ENCODE assay signal across 21 cellular contexts in genomic region chr3:103337179-103337845, GRCh38.
DNase-seq lines count a peak whose midpoint lies in the region; FAIRE-seq and TF ChIP-seq lines count a peak whose summit lies in the region.
"Had no signal": no experiment of that assay in that cellular context is flagged by ENCODE, and none has a peak within 500 bp of the region (broad histone marks: within the 10 kb centered on the region; RNA-seq: fewer than 3 reads in every experiment).

No MANE protein-coding gene starts in this region.

- no peak for TF ChIP-seq POLR2A in GM12891 (IDR thresholded peaks at IDR 0.05; ENCODE audit: low read depth, low read length)

- DNase-seq in NCI-H2081 (lab: John Stamatoyannopoulos, UW), result peak; percentile 22 to 67
- no peak for DNase-seq in NCI-H2081 treated with DMSO at 0.1 percent for 48 hours (lab: John Stamatoyannopoulos, UW)
- DNase-seq in NCI-H2171 (lab: John Stamatoyannopoulos, UW), result peak; percentile 75
- peak in 1 of 61 donors; percentile 22 for DNase-seq in caudate nucleus (lab: John Stamatoyannopoulos, UW)
- no peak for DNase-seq in T-helper 2 cell
- DNase-seq in GM20000 (ENCODE audit: low spot score), result no peak
- DNase-seq in GM12891 (ENCODE audit: insufficient read length, low spot score), result no peak
- no peak for DNase-seq in central memory CD4-positive, alpha-beta T cell
- DNase-seq: 8988T; AML-193; C1 segment of cervical spinal cord; Calu3; CD8-positive, alpha-beta T cell; H9; MG63; NCI-H1694 treated with DMSO at 0.1 percent for 48 hours; NCI-H524 treated with DMSO at 0.1 percent for 48 hours; Right ventricle myocardium superior had no signal

- peak overlapping the region; percentile 58 for H3K27ac ChIP-seq in caudate nucleus (ENCODE audit: low read depth, low read length)

- FAIRE-seq in GM12891 (lab: Jason Lieb, UNC), result no peak
- FAIRE-seq: G401.6, GM18507, K562 had no signal

- TF ChIP-seq CTCF in GM20000 (IDR thresholded peaks at IDR 0.05; ENCODE audit: extremely low read depth, missing control alignments), result no peak

TF ChIP-seq in GM12891, 5 proteins besides CTCF, POLR2A, EP300 and RAD21:
- no peak for TF ChIP-seq POLR2AphosphoS5 (IDR thresholded peaks at IDR 0.05; ENCODE audit: low read depth, low read length)
- no peak for TF ChIP-seq POU2F2 (IDR thresholded peaks at IDR 0.05; ENCODE audit: low read depth, low read length)
- TF ChIP-seq PAX5 (IDR thresholded peaks at IDR 0.05; ENCODE audit: insufficient read depth, low read length, severe bottlenecking), result no peak
- TF ChIP-seq TAF1 (IDR thresholded peaks at IDR 0.05; ENCODE audit: low read depth, low read length), result no peak
- no peak for TF ChIP-seq SPI1 (IDR thresholded peaks at IDR 0.05; ENCODE audit: low read depth, low read length)

Comparison
In these comparisons a context has a peak if more than half of its experiments do, and no peak if none do; other contexts are left out.
1. DNase-seq: peak in NCI-H2081 (2 of 2) and NCI-H2171 (single experiment); none in NCI-H2081 treated with DMSO at 0.1 percent for 48 hours (single experiment), T-helper 2 cell (0 of 5), GM20000 (single experiment), GM12891 (single experiment) and central memory CD4-positive, alpha-beta T cell (single experiment).